In genomic region chr9:83062011-83062652, GRCh38 we compare ENCODE assay signal across 8 cellular contexts. TPM values are rescaled to one million over a fixed set of nuclear protein-coding genes. Genes with fewer than 3 reads are reported as not detected.
A peak's percentile ranks its signal among the peaks of the same experiment; 100 is the strongest.
DNase-seq lines count a peak whose midpoint lies in the region; FAIRE-seq and TF ChIP-seq lines count a peak whose summit lies in the region.

No MANE protein-coding gene starts in this region.

- H3K4me3 ChIP-seq in WERI-Rb-1 (ENCODE audit: low read depth, low read length) (peak overlapping the region; percentile 73), keratinocyte (ENCODE audit: control insufficient read depth in 2 of 3, extremely low read depth in 1 of 3, insufficient read depth in 2 of 3, low read depth in 1 of 3, low read length in 3 of 3) (peak overlapping the region; percentile 49 to 64 (median 54)), transverse colon (peak overlapping the region; percentile 33 to 63 (median 49))

- no peak overlapping the region for H3K27ac Mint-ChIP-seq in activated CD4-positive, alpha-beta T cell treated with anti-CD3 and anti-CD28 coated beads, Interleukin-2, amount 10 ng/mL, durations not matched to agents 24 days and 14 days

- H3K9me1 ChIP-seq in keratinocyte (ENCODE audit: control insufficient read depth, extremely low read depth, insufficient read depth, low read length), result no peaks in the 10 kb centered on the region

- H3K36me3 ChIP-seq in WERI-Rb-1 (no peaks in the 10 kb centered on the region), keratinocyte (ENCODE audit: control insufficient read depth in 2 of 2, extremely low read depth in 1 of 2, insufficient read depth in 2 of 2, low read length in 2 of 2) (no peaks in the 10 kb centered on the region), transverse colon (no peaks in the 10 kb centered on the region)

- dilution Hi-C loops in keratinocyte (cut with MboI; ENCODE audit: extremely low pct_ligation_motif_present, low sequenced_read_pairs), result no loop called here

- H3K27ac ChIP-seq in WERI-Rb-1 (no peak overlapping the region), keratinocyte (ENCODE audit: control insufficient read depth, insufficient read depth, low read length) (no peak overlapping the region), transverse colon (peak overlapping the region; percentile 87 to 93 (median 90))

- H2AFZ ChIP-seq in keratinocyte (ENCODE audit: control insufficient read depth, low read length), result peak overlapping the region; percentile 41

- H3K4me1 ChIP-seq in keratinocyte (ENCODE audit: control insufficient read depth, extremely low read depth, insufficient read depth, low read length) (peaks cover 11% of the 10 kb centered on the region), transverse colon (peaks cover 3 to 31% (median 16%) of the 10 kb centered on the region in 4 donors)

- in situ Hi-C loops in transverse colon (cut with MboI; ENCODE audit: low pct_ligation_motif_present in 1 of 4, low pct_unique_long_range_greater_than_20kb in 1 of 4, low sequenced_read_pairs in 3 of 4), result no loop called here

- no peak for FAIRE-seq in keratinocyte (lab: Jason Lieb, UNC)

- 0 to 10% methylated on average over 3 to 53 of the region's 53 CpGs for WGBS in transverse colon (ENCODE audit: low coverage in 1 of 2), 2 donors

- peak overlapping the region; percentile 72 for H3K4me2 ChIP-seq in keratinocyte (ENCODE audit: control insufficient read depth, extremely low read depth, insufficient read depth, low read depth, low read length)

- peak overlapping the region; percentile 22 for H3K9ac ChIP-seq in keratinocyte (ENCODE audit: control insufficient read depth, extremely low read depth, insufficient read depth, low read length)

- intact Hi-C loops in transverse colon (cut with DNase I; ENCODE audit: low total_unique reads), result no loop called here
- intact Hi-C loops in activated CD4-positive, alpha-beta T cell treated with anti-CD3 and anti-CD28 coated beads, Interleukin-2, amount 10 ng/mL, durations not matched to agents 24 days and 14 days (cut with micrococcal nuclease), result no loop called here

- no peaks in the 10 kb centered on the region for H3K4me1 Mint-ChIP-seq in activated CD4-positive, alpha-beta T cell treated with anti-CD3 and anti-CD28 coated beads, Interleukin-2, amount 10 ng/mL, durations not matched to agents 24 days and 14 days

- no peak for TF ChIP-seq EP300 in transverse colon (IDR thresholded peaks at IDR 0.05; ENCODE audit: low read depth)

- peaks cover 34% of the 10 kb centered on the region for H3K27me3 Mint-ChIP-seq in activated CD4-positive, alpha-beta T cell treated with anti-CD3 and anti-CD28 coated beads, Interleukin-2, amount 10 ng/mL, durations not matched to agents 24 days and 14 days

- no peaks in the 10 kb centered on the region for H3K27me3 ChIP-seq in WERI-Rb-1 (ENCODE audit: insufficient read depth, low read depth, severe bottlenecking)
- peaks cover 17% of the 10 kb centered on the region for H3K27me3 ChIP-seq in keratinocyte (ENCODE audit: control insufficient read depth, extremely low read depth, insufficient read depth, low read length)
- H3K27me3 ChIP-seq in transverse colon, result peaks cover 34% of the 10 kb centered on the region

- H3K9me3 Mint-ChIP-seq in activated CD4-positive, alpha-beta T cell treated with anti-CD3 and anti-CD28 coated beads, Interleukin-2, amount 10 ng/mL, durations not matched to agents 24 days and 14 days, result no peaks in the 10 kb centered on the region

- H3K9me3 ChIP-seq in WERI-Rb-1 (ENCODE audit: severe bottlenecking) (no peaks in the 10 kb centered on the region), keratinocyte (ENCODE audit: control insufficient read depth, low read depth, low read length) (no peaks in the 10 kb centered on the region), transverse colon (no peaks in the 10 kb centered on the region)

- no peak for TF ChIP-seq POLR2A in transverse colon (IDR thresholded peaks at IDR 0.05)

- no peak overlapping the region for H3K4me3 Mint-ChIP-seq in activated CD4-positive, alpha-beta T cell treated with anti-CD3 and anti-CD28 coated beads, Interleukin-2, amount 10 ng/mL, durations not matched to agents 24 days and 14 days

- H4K20me1 ChIP-seq in keratinocyte (ENCODE audit: control insufficient read depth, extremely low read depth, insufficient read depth, low read length), result no peaks in the 10 kb centered on the region

- H3K79me2 ChIP-seq in keratinocyte (ENCODE audit: control insufficient read depth, insufficient read depth, low read length), result no peaks in the 10 kb centered on the region

- DNase-seq in NCI-H345 (lab: John Stamatoyannopoulos, UW), result peak; percentile 15
- DNase-seq in NCI-H345 treated with DMSO at 0.1 percent for 48 hours (lab: John Stamatoyannopoulos, UW; ENCODE audit: unreplicated experiment), result no peak
- no peak for DNase-seq in WERI-Rb-1
- no peak for DNase-seq in keratinocyte (ENCODE audit: low read depth, low spot score)
- peak; percentile 64 for DNase-seq in transverse colon
- no peak for DNase-seq in activated effector memory CD4-positive, alpha-beta T cell treated with anti-CD3 and anti-CD28 coated beads, Interleukin-2, amount 50 U/mL, for 16 hours
- no peak for DNase-seq in stimulated activated CD4-positive, alpha-beta T cell treated with anti-CD3 and anti-CD28 coated beads, Interleukin-4, amount 100 ng/mL, for 4 hours
- DNase-seq in activated CD4-positive, alpha-beta T cell treated with anti-CD3 and anti-CD28 coated beads, Interleukin-2, amount 10 ng/mL, durations not matched to agents 24 days and 14 days, result no peak

- no peak for TF ChIP-seq CTCF in WERI-Rb-1 (IDR thresholded peaks at IDR 0.05; ENCODE audit: low read depth, low read length)
- TF ChIP-seq CTCF in keratinocyte (optimal IDR thresholded peaks at IDR 0.05 in 1 of 3, IDR thresholded peaks at IDR 0.05 in 1 of 3, conservative IDR thresholded peaks at IDR 0.05 in 1 of 3; ENCODE audit: extremely low read depth in 1 of 3, insufficient read depth in 2 of 3, low read length in 3 of 3), result no peak
- TF ChIP-seq CTCF in transverse colon (IDR thresholded peaks at IDR 0.05), result no peak

- H3K36me3 Mint-ChIP-seq in activated CD4-positive, alpha-beta T cell treated with anti-CD3 and anti-CD28 coated beads, Interleukin-2, amount 10 ng/mL, durations not matched to agents 24 days and 14 days (ENCODE audit: low read depth), result no peaks in the 10 kb centered on the region

RNA-seq across cellular contexts. Expression of gene RASEF, which starts 0.8 kb away (rescaled TPM):
- 0.08 to 0.52 TPM (median 0.28 TPM) in 3 replicates for polyA plus RNA-seq in keratinocyte
- polyA plus RNA-seq in keratinocyte (2011; ENCODE audit: low read depth), result 1.4 TPM
- 0.14 and 0.33 TPM in 2 replicates for polyA plus RNA-seq in keratinocyte (2011; cell fraction: cytosol; rRNA removed)
- polyA plus RNA-seq in keratinocyte (2011; cell fraction: nucleus; rRNA removed), result 0.33 and 0.75 TPM in 2 replicates
- 0.07 and 2.0 TPM in 2 replicates for polyA plus RNA-seq in keratinocyte (2012; ENCODE audit: low replicate concordance)
- 0.54 to 0.92 TPM in 2 of 3 replicates, not detected in the other for polyA minus RNA-seq in keratinocyte
- polyA minus RNA-seq in keratinocyte (2011; cell fraction: cytosol; rRNA and poly(A)+ RNA removed), result not detected
- 0.74 and 0.93 TPM in 2 replicates for polyA minus RNA-seq in keratinocyte (2011; cell fraction: nucleus; rRNA and poly(A)+ RNA removed)
- 100 to 1,000 TPM in 2 of 4 donors, 10 to 100 TPM in 2; 69.9 to 189 (median 105) TPM for total RNA-seq in transverse colon
- total RNA-seq in activated CD4-positive, alpha-beta T cell treated with anti-CD3 and anti-CD28 coated beads, Interleukin-2, amount 10 ng/mL, durations not matched to agents 24 days and 14 days, result not detected in 2 replicates

Comparison
In these comparisons a context has a peak if more than half of its experiments do, and no peak if none do; other contexts are left out.
1. DNase-seq: peak in NCI-H345 (single experiment) and transverse colon (single experiment); none in NCI-H345 treated with DMSO at 0.1 percent for 48 hours (single experiment), WERI-Rb-1 (single experiment), keratinocyte (single experiment), activated effector memory CD4-positive, alpha-beta T cell treated with anti-CD3 and anti-CD28 coated beads, Interleukin-2, amount 50 U/mL, for 16 hours (single experiment), stimulated activated CD4-positive, alpha-beta T cell treated with anti-CD3 and anti-CD28 coated beads, Interleukin-4, amount 100 ng/mL, for 4 hours (0 of 2) and activated CD4-positive, alpha-beta T cell treated with anti-CD3 and anti-CD28 coated beads, Interleukin-2, amount 10 ng/mL, durations not matched to agents 24 days and 14 days (single experiment).
2. H3K27ac ChIP-seq: peak in transverse colon (4 of 4); none in WERI-Rb-1 (single experiment) and keratinocyte (single experiment).
3. RNA of gene RASEF, which starts 0.8 kb away (total RNA-seq): 69.9 to 189 TPM in transverse colon; not detected in activated CD4-positive, alpha-beta T cell treated with anti-CD3 and anti-CD28 coated beads, Interleukin-2, amount 10 ng/mL, durations not matched to agents 24 days and 14 days; every median in the first group is over 10 times any median in the second.
4. Peak in every context shown above with its lines, with median percentiles within 50 percentile points of each other: H3K4me3 ChIP-seq.